In the genomic region with DNA sequence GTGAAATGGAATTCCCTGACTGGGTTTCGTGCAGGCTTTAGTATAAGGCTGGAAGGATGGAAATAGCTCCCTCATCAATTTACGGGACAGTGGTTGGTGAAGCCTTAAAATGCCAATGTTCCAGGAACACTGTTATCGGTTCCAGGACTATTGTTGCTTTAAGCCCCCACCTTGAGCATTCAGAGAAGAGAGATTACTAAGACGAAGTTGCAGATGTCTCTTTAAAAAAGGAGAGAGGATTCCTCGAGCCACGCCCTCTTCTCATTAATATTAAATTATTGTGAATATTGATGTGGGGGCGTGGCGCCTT, we compare ENCODE assay signal across 8 cellular contexts. TPM values are rescaled to one million over a fixed set of nuclear protein-coding genes. Genes with fewer than 3 reads are reported as not detected.
DNase-seq lines count a peak whose midpoint lies in the region; ATAC-seq and TF ChIP-seq lines count a peak whose summit lies in the region.
"Had no signal": no experiment of that assay in that cellular context is flagged by ENCODE, and none has a peak within 500 bp of the region (broad histone marks: within the 10 kb centered on the region; RNA-seq: fewer than 3 reads in every experiment).

No MANE protein-coding gene starts in this region.

- H3K27me3 Mint-ChIP-seq in glutamatergic neuron (ENCODE audit: unreplicated experiment): peaks cover 9% of the 10 kb centered on the region
- H3K27me3 Mint-ChIP-seq in activated CD8-positive, alpha-beta T cell treated with anti-CD3 and anti-CD28 coated beads, Interleukin-2, amount 10 ng/mL, durations not matched to agents 7 days and 5 days (ENCODE audit: low read depth): peaks cover 36% of the 10 kb centered on the region

- POLR2A ChIA-PET in activated CD8-positive, alpha-beta T cell treated with anti-CD3 and anti-CD28 coated beads, Interleukin-2, amount 10 ng/mL, durations not matched to agents 7 days and 5 days (lab: Charles Lee): no interaction called here

- H2AFZ ChIP-seq in GM23248: peak overlapping the region; percentile 53; the same call in 1 of the 2 replicates

- no peaks in the 10 kb centered on the region for H3K36me3 Mint-ChIP-seq in glutamatergic neuron (ENCODE audit: unreplicated experiment)
- H3K36me3 Mint-ChIP-seq in activated CD8-positive, alpha-beta T cell treated with anti-CD3 and anti-CD28 coated beads, Interleukin-2, amount 10 ng/mL, durations not matched to agents 7 days and 5 days (ENCODE audit: low read depth): no peaks in the 10 kb centered on the region

- no peaks in the 10 kb centered on the region for H3K9me3 ChIP-seq in GM23248 (ENCODE audit: low read depth)
- H3K9me3 ChIP-seq in SJCRH30 (replicated peaks): no peaks in the 10 kb centered on the region
- H3K9me3 ChIP-seq in spleen: no peaks in the 10 kb centered on the region

- H3K4me1 ChIP-seq in GM23248 (ENCODE audit: insufficient read depth) (peaks cover 43% of the 10 kb centered on the region), SJCRH30 (peaks cover 7% of the 10 kb centered on the region; the same call in 1 of the 2 replicates), spleen (peaks cover 10 to 52% (median 21%) of the 10 kb centered on the region in 6 donors)

- no peaks in the 10 kb centered on the region for H4K20me1 ChIP-seq in GM23248 (ENCODE audit: insufficient read depth)

- H3K4me3 Mint-ChIP-seq in glutamatergic neuron (ENCODE audit: unreplicated experiment): peak overlapping the region; percentile 90
- no peak overlapping the region for H3K4me3 Mint-ChIP-seq in activated CD8-positive, alpha-beta T cell treated with anti-CD3 and anti-CD28 coated beads, Interleukin-2, amount 10 ng/mL, durations not matched to agents 7 days and 5 days

- H3K9me3 Mint-ChIP-seq in glutamatergic neuron (ENCODE audit: unreplicated experiment): peaks cover 1% of the 10 kb centered on the region
- no peaks in the 10 kb centered on the region for H3K9me3 Mint-ChIP-seq in activated CD8-positive, alpha-beta T cell treated with anti-CD3 and anti-CD28 coated beads, Interleukin-2, amount 10 ng/mL, durations not matched to agents 7 days and 5 days (ENCODE audit: insufficient read depth)

- H3K9me2 ChIP-seq in GM23248 (ENCODE audit: insufficient read depth): no peaks in the 10 kb centered on the region

- H3K27me3 ChIP-seq in GM23248 (replicated peaks; ENCODE audit: insufficient read depth) (no peaks in the 10 kb centered on the region), SJCRH30 (peaks cover 36% of the 10 kb centered on the region), spleen (replicated peaks in 1 of 7) (peaks cover 3 to 75% (median 31%) of the 10 kb centered on the region in 7 donors)

- peaks cover 46% of the 10 kb centered on the region for H3F3A ChIP-seq in GM23248 (ENCODE audit: insufficient read depth)

- peak overlapping the region; percentile 97 for H3K4me2 ChIP-seq in GM23248 (ENCODE audit: unreplicated experiment)

- 15 to 16% methylated on average over 8 of the region's 8 CpGs for WGBS in GM23248 (ENCODE audit: low coverage in 1 of 2, low lambda C conversion rate in 2 of 2, missing lambda C conversion rate in 2 of 2), 2 experiments
- 13 to 19% (median 15%) methylated on average over 8 of the region's 8 CpGs for WGBS in spleen, 5 donors

- CTCF ChIA-PET in activated CD8-positive, alpha-beta T cell treated with anti-CD3 and anti-CD28 coated beads, Interleukin-2, amount 10 ng/mL, durations not matched to agents 7 days and 5 days (lab: Charles Lee): interaction anchor here (0.8 to 6.4 kb wide), 3 partner anchors 31 to 416 kb away, joined by 3 to 29 read pairs (median 6); no protein-coding TSS in a partner anchor

- no peak for TF ChIP-seq CTCF in glutamatergic neuron (IDR thresholded peaks at IDR 0.05; ENCODE audit: partially characterized antibody, unreplicated experiment)
- TF ChIP-seq CTCF in spleen (IDR thresholded peaks at IDR 0.05 in 8 of 11, conservative IDR thresholded peaks at IDR 0.05 in 3 of 11): no peak

- peaks cover 49% of the 10 kb centered on the region for H3K79me2 ChIP-seq in GM23248 (ENCODE audit: insufficient read depth)

- ATAC-seq in activated CD8-positive, alpha-beta T cell treated with anti-CD3 and anti-CD28 coated beads, Interleukin-2, amount 10 ng/mL, durations not matched to agents 7 days and 5 days: no peak

- peak overlapping the region; percentile 70 for H3K27ac Mint-ChIP-seq in glutamatergic neuron (ENCODE audit: unreplicated experiment)
- no peak overlapping the region for H3K27ac Mint-ChIP-seq in activated CD8-positive, alpha-beta T cell treated with anti-CD3 and anti-CD28 coated beads, Interleukin-2, amount 10 ng/mL, durations not matched to agents 7 days and 5 days

- H3K4me3 ChIP-seq in GM23248 (peak overlapping the region; percentile 92), SJCRH30 (peak overlapping the region; percentile 33), spleen (peak overlapping the region; percentile 23 to 66 (median 35))

- DNase-seq in GM23248: peak; percentile 92
- DNase-seq in SJCRH30: peak in 1 of 2 experiments; percentile 53
- no peak for DNase-seq in glutamatergic neuron
- DNase-seq in spleen: no peak
- DNase-seq in KG1 (lab: John Stamatoyannopoulos, UW): no peak
- DNase-seq in NCI-H446 treated with DMSO at 0.1 percent for 48 hours (lab: John Stamatoyannopoulos, UW): no peak
- DNase-seq in activated CD8-positive, alpha-beta T cell treated with anti-CD3 and anti-CD28 coated beads, Interleukin-2, amount 10 ng/mL, durations not matched to agents 7 days and 5 days: no peak

- H3K36me3 ChIP-seq in GM23248 (ENCODE audit: low read depth) (no peaks in the 10 kb centered on the region), SJCRH30 (no peaks in the 10 kb centered on the region), spleen (no peaks in the 10 kb centered on the region)

- H3K4me1 Mint-ChIP-seq in glutamatergic neuron (ENCODE audit: low read depth, unreplicated experiment): peaks cover 25% of the 10 kb centered on the region
- H3K4me1 Mint-ChIP-seq in activated CD8-positive, alpha-beta T cell treated with anti-CD3 and anti-CD28 coated beads, Interleukin-2, amount 10 ng/mL, durations not matched to agents 7 days and 5 days (ENCODE audit: low read depth): peaks cover 4% of the 10 kb centered on the region

- intact Hi-C loops in spleen (cut with DNase I; ENCODE audit: low total_unique reads): no loop called here

- TF ChIP-seq POLR2A in spleen (IDR thresholded peaks at IDR 0.05): no peak

- H3K27ac ChIP-seq in GM23248 (peak overlapping the region; percentile 77), SJCRH30 (no peak overlapping the region), spleen (peak overlapping the region in 2 of 8 donors; percentile 64 to 71)

- peak overlapping the region; percentile 91 for H3K9ac ChIP-seq in GM23248

- in situ Hi-C loops in GM23248 (cut with MboI): no loop called here

RNA-seq across cellular contexts. Expression of a gene that starts 0.2 kb away (rescaled TPM):
- total RNA-seq in GM23248 (2014; rRNA removed; shearing (Covaris generic)): 29.6 and 37.7 TPM in 2 replicates
- polyA plus RNA-seq in GM23248 (2016; fragmentation: Nextera tagmentation; extraction: Ambion mirVana) (146 and 151 TPM in 2 replicates), spleen (1 to 10 TPM in 2 of 3 donors, under 1 TPM in 1; 0.28 to 1.4 (median 1.1) TPM)
- total RNA-seq in SJCRH30 (2014; rRNA removed; shearing (Covaris generic)): 0.30 and 0.34 TPM in 2 replicates
- total RNA-seq in glutamatergic neuron (ENCODE audit: unreplicated experiment) (6.1 TPM), spleen (1 to 10 TPM; 2.0 to 8.9 (median 5.0) TPM)
- not detected for total RNA-seq in activated CD8-positive, alpha-beta T cell treated with anti-CD3 and anti-CD28 coated beads, Interleukin-2, amount 10 ng/mL, durations not matched to agents 7 days and 5 days
- total RNA-seq: SK-MEL-5 had no signal

Comparison
In these comparisons a context has a peak if more than half of its experiments do, and no peak if none do; other contexts are left out.
1. H3K4me3 ChIP-seq: peak in every context shown above with its lines; median percentile 92 in GM23248; 35 in spleen; 33 in SJCRH30.